13 cellular contexts compared by ENCODE assay signal in the genomic region with DNA sequence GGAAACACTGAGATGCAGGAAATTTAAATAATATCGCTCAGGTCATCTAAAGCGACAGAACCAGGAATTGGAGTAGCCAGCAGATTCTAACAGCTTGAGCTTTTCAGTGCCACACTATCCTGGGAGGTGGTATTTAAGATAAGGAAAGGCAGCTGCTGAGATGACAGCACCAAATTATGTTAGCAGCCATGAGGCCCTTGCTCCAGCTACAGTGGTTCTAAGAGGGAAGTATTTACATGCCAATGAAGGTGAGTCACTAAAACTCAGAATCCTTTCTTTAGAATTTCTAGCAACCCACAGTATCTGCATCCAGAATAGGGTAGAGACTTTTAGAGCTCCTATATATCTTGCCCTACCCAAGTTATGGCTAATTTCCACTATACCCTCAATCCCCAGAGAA.
DNase-seq lines count a peak whose midpoint lies in the region; ATAC-seq lines count a peak whose summit lies in the region.
"Had no signal": no experiment of that assay in that cellular context is flagged by ENCODE, and none has a peak within 500 bp of the region (broad histone marks: within the 10 kb centered on the region; RNA-seq: fewer than 3 reads in every experiment).

No MANE protein-coding gene starts in this region.

- H3K27me3 ChIP-seq in HUES48 (ENCODE audit: control insufficient read depth, insufficient read depth, low read length): no peaks in the 10 kb centered on the region
- H3K27me3 ChIP-seq: transverse colon had no signal

- peaks cover 9% of the 10 kb centered on the region for H3K4me1 ChIP-seq in HUES48 (ENCODE audit: control insufficient read depth, insufficient read depth, low read length)

- peak; percentile 70 for DNase-seq in AG08395 (ENCODE audit: low spot score)
- peak; percentile 58 for DNase-seq in dedifferentiated amniotic fluid mesenchymal stem cell (ENCODE audit: extremely low spot score)
- DNase-seq in left kidney (ENCODE audit: low read depth, low spot score): peak; percentile 45
- no peak for DNase-seq in activated naive CD8-positive, alpha-beta T cell treated with anti-CD3 and anti-CD28 coated beads, Interleukin-2, amount 50 U/mL, for 24 hours
- no peak for DNase-seq in NCI-H128 (lab: John Stamatoyannopoulos, UW; ENCODE audit: unreplicated experiment)
- DNase-seq: activated effector memory CD4-positive, alpha-beta T cell treated with Interleukin-2 at 50 U/mL for 16 hours; C1 segment of cervical spinal cord; NCI-H187 treated with DMSO at 0.1 percent for 48 hours; transverse colon; WERI-Rb-1 had no signal

- H3K27ac ChIP-seq in HUES48 (ENCODE audit: low read depth, low read length): peak overlapping the region; percentile 48
- H3K27ac ChIP-seq: transverse colon, WERI-Rb-1 had no signal

- H3K4me1 Mint-ChIP-seq in activated naive CD8-positive, alpha-beta T cell treated with anti-CD3 and anti-CD28 coated beads, Interleukin-2, amount 50 U/mL, for 24 hours: no peaks in the 10 kb centered on the region

- no peaks in the 10 kb centered on the region for H3K36me3 ChIP-seq in HUES48 (ENCODE audit: control insufficient read depth, insufficient read depth, low read length)
- H3K36me3 ChIP-seq: transverse colon, WERI-Rb-1 had no signal

- H3K27ac Mint-ChIP-seq in activated naive CD8-positive, alpha-beta T cell treated with anti-CD3 and anti-CD28 coated beads, Interleukin-2, amount 50 U/mL, for 24 hours: no peak overlapping the region

- H3K27me3 Mint-ChIP-seq in activated naive CD8-positive, alpha-beta T cell treated with anti-CD3 and anti-CD28 coated beads, Interleukin-2, amount 50 U/mL, for 24 hours: no peaks in the 10 kb centered on the region

- ATAC-seq in HG02885 (IDR thresholded peaks at IDR 0.05; ENCODE audit: poor library complexity, unreplicated experiment) (no peak), esophagus mucosa (no peak)
- no peak for ATAC-seq in activated naive CD8-positive, alpha-beta T cell treated with anti-CD3 and anti-CD28 coated beads, Interleukin-2, amount 50 U/mL, for 24 hours

- no peak overlapping the region for H3K4me3 ChIP-seq in HUES48 (ENCODE audit: low read depth, low read length)
- H3K4me3 ChIP-seq: transverse colon had no signal

- H3K9ac ChIP-seq in HUES48 (ENCODE audit: low read depth, low read length): no peak overlapping the region

- no peaks in the 10 kb centered on the region for H3K9me3 ChIP-seq in HUES48 (ENCODE audit: control insufficient read depth, insufficient read depth, low read length)
- H3K9me3 ChIP-seq: transverse colon had no signal

- H3K36me3 Mint-ChIP-seq in activated naive CD8-positive, alpha-beta T cell treated with anti-CD3 and anti-CD28 coated beads, Interleukin-2, amount 50 U/mL, for 24 hours (ENCODE audit: low read depth): no peaks in the 10 kb centered on the region

- no peak overlapping the region for H3K4me3 Mint-ChIP-seq in activated naive CD8-positive, alpha-beta T cell treated with anti-CD3 and anti-CD28 coated beads, Interleukin-2, amount 50 U/mL, for 24 hours

- no peaks in the 10 kb centered on the region for H3K9me3 Mint-ChIP-seq in activated naive CD8-positive, alpha-beta T cell treated with anti-CD3 and anti-CD28 coated beads, Interleukin-2, amount 50 U/mL, for 24 hours

Comparison
In these comparisons a context has a peak if more than half of its experiments do, and no peak if none do; other contexts are left out.
1. DNase-seq: peak in AG08395 (single experiment), dedifferentiated amniotic fluid mesenchymal stem cell (single experiment) and left kidney (single experiment); none in activated naive CD8-positive, alpha-beta T cell treated with anti-CD3 and anti-CD28 coated beads, Interleukin-2, amount 50 U/mL, for 24 hours (single experiment) and NCI-H128 (single experiment).